1 cellular context compared by ENCODE assay signal in genomic region chr11:117232911-117233409, GRCh38.
TF ChIP-seq lines count a peak whose summit lies in the region.

No MANE protein-coding gene starts in this region.

TF ChIP-seq in endothelial cell of umbilical vein, 7 proteins besides CTCF, POLR2A, EP300 and RAD21:
- TF ChIP-seq EZH2 (IDR thresholded peaks at IDR 0.05; ENCODE audit: borderline replicate concordance, low read depth, low read length, severe bottlenecking) = no peak
- TF ChIP-seq JUN (IDR thresholded peaks at IDR 0.05; ENCODE audit: borderline replicate concordance, insufficient read depth, insufficient read length, low read depth) = no peak
- TF ChIP-seq GATA2 (IDR thresholded peaks at IDR 0.05; ENCODE audit: insufficient read depth, insufficient read length, low read depth, low read length) = no peak
- TF ChIP-seq FOS (IDR thresholded peaks at IDR 0.05; ENCODE audit: borderline replicate concordance, insufficient read depth, low read length) = no peak
- TF ChIP-seq, protein P1, sequence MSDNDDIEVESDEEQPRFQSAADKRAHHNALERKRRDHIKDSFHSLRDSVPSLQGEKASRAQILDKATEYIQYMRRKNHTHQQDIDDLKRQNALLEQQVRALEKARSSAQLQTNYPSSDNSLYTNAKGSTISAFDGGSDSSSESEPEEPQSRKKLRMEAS (IDR thresholded peaks at IDR 0.05; ENCODE audit: insufficient read depth, insufficient read length) = no peak
- TF ChIP-seq MYC (IDR thresholded peaks at IDR 0.05; ENCODE audit: low read depth, low read length) = no peak
- TF ChIP-seq POLR2AphosphoS5 (IDR thresholded peaks at IDR 0.05; ENCODE audit: insufficient read depth, low read depth, low read length) = no peak
